In genomic region chr19:53707278-53707677, GRCh38 we compare ENCODE assay signal across 1 cellular context.
TF ChIP-seq lines count a peak whose summit lies in the region.

No MANE protein-coding gene starts in this region.

TF ChIP-seq in HepG2, 621 proteins besides CTCF, POLR2A, EP300 and RAD21 (continued from another document):
- no peak for TF ChIP-seq E2F2 (CRISPR knock-in tag; IDR thresholded peaks at IDR 0.05; ENCODE audit: borderline replicate concordance)
- TF ChIP-seq ZMYM4 (CRISPR knock-in tag; IDR thresholded peaks at IDR 0.05), result no peak
- TF ChIP-seq CEBPB (IDR thresholded peaks at IDR 0.05; ENCODE audit: borderline replicate concordance, low read depth, low read length), result no peak
